In genomic region chr3:8769088-8769822, GRCh38 we compare ENCODE assay signal across 8 cellular contexts. TPM values are rescaled to one million over a fixed set of nuclear protein-coding genes. Genes with fewer than 3 reads are reported as not detected.
DNase-seq lines count a peak whose midpoint lies in the region; ATAC-seq, FAIRE-seq and TF ChIP-seq lines count a peak whose summit lies in the region.

Gene OXTR, minus strand, starts transcription at chr3:8769613. Its CDS starts 1,426 bp downstream, at chr3:8768187.

- intact Hi-C loops in activated CD4-positive, alpha-beta T cell treated with anti-CD3 and anti-CD28 coated beads, Interleukin-2, amount 10 ng/mL, durations not matched to agents 24 days and 14 days (cut with micrococcal nuclease) = no loop called here

- peaks cover 10% of the 10 kb centered on the region for H3K4me1 Mint-ChIP-seq in activated CD4-positive, alpha-beta T cell treated with anti-CD3 and anti-CD28 coated beads, Interleukin-2, amount 10 ng/mL, durations not matched to agents 24 days and 14 days

- in situ Hi-C loops in GM13976 (cut with MboI; ENCODE audit: low sequenced_read_pairs, unreplicated experiment) = no loop called here

- H3K27ac Mint-ChIP-seq in activated CD4-positive, alpha-beta T cell treated with anti-CD3 and anti-CD28 coated beads, Interleukin-2, amount 10 ng/mL, durations not matched to agents 24 days and 14 days = no peak within 1 kb of the TSS

- H3K36me3 Mint-ChIP-seq in activated CD4-positive, alpha-beta T cell treated with anti-CD3 and anti-CD28 coated beads, Interleukin-2, amount 10 ng/mL, durations not matched to agents 24 days and 14 days (ENCODE audit: low read depth) = no peaks in the 10 kb centered on the region

- ATAC-seq in HG02798 (IDR thresholded peaks at IDR 0.05; ENCODE audit: poor library complexity, unreplicated experiment) = peak; percentile 91

- H3K4me3 Mint-ChIP-seq in activated CD4-positive, alpha-beta T cell treated with anti-CD3 and anti-CD28 coated beads, Interleukin-2, amount 10 ng/mL, durations not matched to agents 24 days and 14 days = peak within 1 kb of the TSS; percentile 75

- peak; percentile 100 for TF ChIP-seq CTCF in GM13976 (IDR thresholded peaks at IDR 0.05; ENCODE audit: borderline replicate concordance, control extremely low read depth, extremely low read depth, insufficient read depth, missing control alignments)

- peak; percentile 69 for FAIRE-seq in A204.1 (lab: Jason Lieb, UNC)

- peaks cover 39% of the 10 kb centered on the region for H3K27me3 Mint-ChIP-seq in activated CD4-positive, alpha-beta T cell treated with anti-CD3 and anti-CD28 coated beads, Interleukin-2, amount 10 ng/mL, durations not matched to agents 24 days and 14 days

- DNase-seq in GM13976 (ENCODE audit: low spot score) = peak; percentile 89
- peak; percentile 1 for DNase-seq in NCI-H1694 (lab: John Stamatoyannopoulos, UW)
- peak; percentile 89 for DNase-seq in activated CD4-positive, alpha-beta T cell treated with anti-CD3 and anti-CD28 coated beads, Interleukin-2, amount 10 ng/mL, durations not matched to agents 24 days and 14 days
- DNase-seq in ecto neural progenitor cell (ENCODE audit: low spot score) = peak; percentile 89
- peak; percentile 71 to 82 for DNase-seq in lung microvascular endothelial cell (ENCODE audit: low read depth in 2 of 2)
- DNase-seq in stimulated activated CD8-positive, alpha-beta memory T cell treated with anti-CD3 and anti-CD28 coated beads, Interleukin-15, amount 100 ng/mL, for 1 hour (ENCODE audit: low read depth) = peak; percentile 16

- H3K9me3 Mint-ChIP-seq in activated CD4-positive, alpha-beta T cell treated with anti-CD3 and anti-CD28 coated beads, Interleukin-2, amount 10 ng/mL, durations not matched to agents 24 days and 14 days = no peaks in the 10 kb centered on the region

RNA-seq across cellular contexts. Expression of gene OXTR, which starts in this region (rescaled TPM):
- 0.70 and 0.78 TPM in 2 replicates for total RNA-seq in activated CD4-positive, alpha-beta T cell treated with anti-CD3 and anti-CD28 coated beads, Interleukin-2, amount 10 ng/mL, durations not matched to agents 24 days and 14 days
- 1.7 and 2.8 TPM in 2 replicates for total RNA-seq in lung microvascular endothelial cell

Comparison
In these comparisons a context has a peak if more than half of its experiments do, and no peak if none do; other contexts are left out.
1. Peak in every context shown above with its lines: DNase-seq and ATAC-seq.
2. Peak in DNase-seq in activated CD4-positive, alpha-beta T cell treated with anti-CD3 and anti-CD28 coated beads, Interleukin-2, amount 10 ng/mL, durations not matched to agents 24 days and 14 days; RNA of the gene not detected or under 1 TPM.
3. DNase-seq: peak in every context shown above with its lines; median percentile 89 in GM13976; 89 in activated CD4-positive, alpha-beta T cell treated with anti-CD3 and anti-CD28 coated beads, Interleukin-2, amount 10 ng/mL, durations not matched to agents 24 days and 14 days; 89 in ecto neural progenitor cell; 76 in lung microvascular endothelial cell; 16 in stimulated activated CD8-positive, alpha-beta memory T cell treated with anti-CD3 and anti-CD28 coated beads, Interleukin-15, amount 100 ng/mL, for 1 hour; 1 in NCI-H1694.